25 cellular contexts compared by ENCODE assay signal in genomic region chr1:35674111-35674510, GRCh38.
"Had no signal": no experiment of that assay in that cellular context is flagged by ENCODE, and none has a peak within 500 bp of the region (broad histone marks: within the 10 kb centered on the region; RNA-seq: fewer than 3 reads in every experiment).

No MANE protein-coding gene starts in this region.

- ATAC-seq: esophagus mucosa; foreskin keratinocyte; gastroesophageal sphincter; heart left ventricle; left cardiac atrium; left lung; mucosa of descending colon; natural killer cell treated with Interleukin-12 subunit alpha and Interleukin-12 subunit beta and Interleukin-15 and Interleukin-18, amount 100 ng/mL, for 72 hours; sciatic nerve; stimulated activated naive CD8-positive, alpha-beta T cell treated with anti-CD3 and anti-CD28 coated beads, Interleukin-15, amount 100 ng/mL, for 72 hours had no signal

- H3K79me2 ChIP-seq: hepatocyte, parathyroid adenoma had no signal

- H3K9ac ChIP-seq: parathyroid adenoma had no signal

- DNase-seq: dorsolateral prefrontal cortex; effector CD4-positive, alpha-beta T cell; foreskin keratinocyte; heart left ventricle; left cardiac atrium; left lung; mesenchymal stem cell; mucosa of descending colon; naive B cell; stimulated activated CD4-positive, alpha-beta T cell treated with anti-CD3 and anti-CD28 coated beads, Interleukin-12 subunit alpha, Interleukin-12 subunit beta, amount 100 ng/mL, for 4 hours; stimulated activated CD4-positive, alpha-beta T cell treated with anti-CD3 and anti-CD28 coated beads, Interleukin-1b, Interleukin-23, amount 100 ng/mL, for 48 hours; stimulated activated CD4-positive, alpha-beta T cell treated with anti-CD3 and anti-CD28 coated beads, Interleukin-4, amount 100 ng/mL, for 1 hour; stimulated activated CD8-positive, alpha-beta memory T cell treated with anti-CD3 and anti-CD28 coated beads, Interleukin-4, amount 100 ng/mL, for 48 hours; stimulated activated naive CD4-positive, alpha-beta T cell; stimulated activated naive CD8-positive, alpha-beta T cell treated with anti-CD3 and anti-CD28 coated beads, Interleukin-15, amount 100 ng/mL, for 72 hours; trophoblast cell had no signal

- H2AFZ ChIP-seq: hepatocyte, parathyroid adenoma had no signal

- H3K4me3 ChIP-seq: dorsolateral prefrontal cortex, gastroesophageal sphincter, heart left ventricle, hepatocyte, left lung, mucosa of descending colon, smooth muscle cell, suprapubic skin, vagina had no signal

- H3K36me3 ChIP-seq: gastroesophageal sphincter, heart left ventricle, left lung, suprapubic skin, vagina had no signal

- H3K9me3 ChIP-seq: gastroesophageal sphincter, heart left ventricle, left lung, mucosa of descending colon, suprapubic skin, vagina had no signal

- H3K27ac ChIP-seq: foreskin keratinocyte, gastroesophageal sphincter, heart left ventricle, hepatocyte, left lung, parathyroid adenoma, suprapubic skin, vagina had no signal

- H3K27me3 ChIP-seq: dorsolateral prefrontal cortex, vagina had no signal

- H3K4me1 ChIP-seq: foreskin keratinocyte, gastroesophageal sphincter, heart left ventricle, left lung, parathyroid adenoma, suprapubic skin, vagina had no signal

- H3K4me2 ChIP-seq: hepatocyte, smooth muscle cell had no signal
